Comparison of ENCODE assay signal across 8 cellular contexts in genomic region chr2:232632904-232633412, GRCh38.
DNase-seq lines count a peak whose midpoint lies in the region; ATAC-seq and TF ChIP-seq lines count a peak whose summit lies in the region.

No MANE protein-coding gene starts in this region.

- in situ Hi-C loops in brain microvascular endothelial cell (cut with HindIII; ENCODE audit: low pct_ligation_motif_present, low sequenced_read_pairs), result no loop called here

- ATAC-seq in stimulated activated naive CD8-positive, alpha-beta T cell treated with anti-CD3 and anti-CD28 coated beads, Interleukin-15, Interleukin-2, amounts not matched to agents 100 U/mL and 50 U/mL, for 24 hours, result no peak
- ATAC-seq in stimulated activated naive CD8-positive, alpha-beta T cell treated with anti-CD3 and anti-CD28 coated beads, Interleukin-15, amount 100 ng/mL, for 72 hours, result peak; percentile 48
- no peak for ATAC-seq in GM19328 (IDR thresholded peaks at IDR 0.05; ENCODE audit: unreplicated experiment)
- no peak for ATAC-seq in HG03460 (IDR thresholded peaks at IDR 0.05; ENCODE audit: unreplicated experiment)

- peaks cover 43% of the 10 kb centered on the region for H3K27me3 Mint-ChIP-seq in stimulated activated naive CD8-positive, alpha-beta T cell treated with anti-CD3 and anti-CD28 coated beads, Interleukin-15, Interleukin-2, amounts not matched to agents 100 ng/mL and 50 ng/mL, for 24 hours
- peaks cover 52% of the 10 kb centered on the region for H3K27me3 Mint-ChIP-seq in stimulated activated naive CD8-positive, alpha-beta T cell treated with anti-CD3 and anti-CD28 coated beads, Interleukin-15, amount 100 ng/mL, for 72 hours

- H3K27me3 ChIP-seq in brain microvascular endothelial cell (replicated peaks) (peaks cover 14% of the 10 kb centered on the region), layer of hippocampus (ENCODE audit: control insufficient read depth, insufficient read depth, low read length) (no peaks in the 10 kb centered on the region)

- no peaks in the 10 kb centered on the region for H3K36me3 ChIP-seq in brain microvascular endothelial cell (replicated peaks)

- H3K27ac ChIP-seq in brain microvascular endothelial cell (no peak overlapping the region), layer of hippocampus (ENCODE audit: low read depth, low read length) (peak overlapping the region; percentile 94)

- H3K27ac Mint-ChIP-seq in stimulated activated naive CD8-positive, alpha-beta T cell treated with anti-CD3 and anti-CD28 coated beads, Interleukin-15, Interleukin-2, amounts not matched to agents 100 ng/mL and 50 ng/mL, for 24 hours, result no peak overlapping the region
- peak overlapping the region in 1 of 2 donors; percentile 34 for H3K27ac Mint-ChIP-seq in stimulated activated naive CD8-positive, alpha-beta T cell treated with anti-CD3 and anti-CD28 coated beads, Interleukin-15, amount 100 ng/mL, for 72 hours

- no peaks in the 10 kb centered on the region for H3K36me3 Mint-ChIP-seq in stimulated activated naive CD8-positive, alpha-beta T cell treated with anti-CD3 and anti-CD28 coated beads, Interleukin-15, Interleukin-2, amounts not matched to agents 100 ng/mL and 50 ng/mL, for 24 hours (ENCODE audit: low read depth)

- peak overlapping the region; percentile 60 for H3K4me3 ChIP-seq in brain microvascular endothelial cell (ENCODE audit: low read depth, low read length)

- H3K4me1 Mint-ChIP-seq in stimulated activated naive CD8-positive, alpha-beta T cell treated with anti-CD3 and anti-CD28 coated beads, Interleukin-15, Interleukin-2, amounts not matched to agents 100 ng/mL and 50 ng/mL, for 24 hours (ENCODE audit: low read depth), result peaks cover 6% of the 10 kb centered on the region
- peaks cover 10% of the 10 kb centered on the region for H3K4me1 Mint-ChIP-seq in stimulated activated naive CD8-positive, alpha-beta T cell treated with anti-CD3 and anti-CD28 coated beads, Interleukin-15, amount 100 ng/mL, for 72 hours

- DNase-seq in stimulated activated naive CD8-positive, alpha-beta T cell treated with anti-CD3 and anti-CD28 coated beads, Interleukin-15, Interleukin-2, amounts not matched to agents 100 U/mL and 50 U/mL, for 24 hours, result no peak
- no peak for DNase-seq in brain microvascular endothelial cell
- DNase-seq in stimulated activated naive CD8-positive, alpha-beta T cell treated with anti-CD3 and anti-CD28 coated beads, Interleukin-15, amount 100 ng/mL, for 72 hours, result no peak
- no peak for DNase-seq in GF-D8 (lab: John Stamatoyannopoulos, UW)

- no peaks in the 10 kb centered on the region for H3K9me3 Mint-ChIP-seq in stimulated activated naive CD8-positive, alpha-beta T cell treated with anti-CD3 and anti-CD28 coated beads, Interleukin-15, Interleukin-2, amounts not matched to agents 100 ng/mL and 50 ng/mL, for 24 hours
- no peaks in the 10 kb centered on the region for H3K9me3 Mint-ChIP-seq in stimulated activated naive CD8-positive, alpha-beta T cell treated with anti-CD3 and anti-CD28 coated beads, Interleukin-15, amount 100 ng/mL, for 72 hours

- no peak for TF ChIP-seq CTCF in brain microvascular endothelial cell (IDR thresholded peaks at IDR 0.05; ENCODE audit: low read depth, low read length, missing control alignments)

- H3K4me3 Mint-ChIP-seq in stimulated activated naive CD8-positive, alpha-beta T cell treated with anti-CD3 and anti-CD28 coated beads, Interleukin-15, Interleukin-2, amounts not matched to agents 100 ng/mL and 50 ng/mL, for 24 hours, result peak overlapping the region; percentile 47
- H3K4me3 Mint-ChIP-seq in stimulated activated naive CD8-positive, alpha-beta T cell treated with anti-CD3 and anti-CD28 coated beads, Interleukin-15, amount 100 ng/mL, for 72 hours, result peak overlapping the region; percentile 39 to 75
